ENCODE assay signal across 20 cellular contexts in genomic region chr9:90046317-90046861, GRCh38.
A peak's percentile ranks its signal among the peaks of the same experiment; 100 is the strongest.
DNase-seq lines count a peak whose midpoint lies in the region; ATAC-seq, FAIRE-seq and TF ChIP-seq lines count a peak whose summit lies in the region.
"Had no signal": no experiment of that assay in that cellular context is flagged by ENCODE, and none has a peak within 500 bp of the region (broad histone marks: within the 10 kb centered on the region; RNA-seq: fewer than 3 reads in every experiment).

No MANE protein-coding gene starts in this region.

- CTCF ChIA-PET in activated CD4-positive, alpha-beta T cell treated with anti-CD3 and anti-CD28 coated beads for 36 hours (lab: Charles Lee) = no interaction called here
- CTCF ChIA-PET in activated naive CD4-positive, alpha-beta T cell treated with anti-CD3 and anti-CD28 coated beads, Interleukin-2, amount 10 ng/mL, durations not matched to agents 7 days and 5 days (lab: Charles Lee) = interaction anchor here (1.3 kb wide), 1 partner anchor 453 kb away, joined by 3 read pairs; no protein-coding TSS in a partner anchor

- no peaks in the 10 kb centered on the region for H3K79me1 ChIP-seq in neuronal stem cell (ENCODE audit: low read depth, low read length)

- H3K18ac ChIP-seq in neuronal stem cell (ENCODE audit: low read length) = no peak overlapping the region

- no peak overlapping the region for H3K23ac ChIP-seq in neuronal stem cell (ENCODE audit: low read depth, low read length, poor library complexity)

- H3K27me3 ChIP-seq in neuronal stem cell (ENCODE audit: control insufficient read depth in 3 of 3, insufficient read depth in 3 of 3, low read depth in 1 of 3, low read length in 3 of 3) = no peaks in the 10 kb centered on the region
- H3K27me3 ChIP-seq: BLaER1 had no signal

- peak overlapping the region; percentile 12 for H2AK5ac ChIP-seq in neuronal stem cell (ENCODE audit: low read depth, low read length)

- intact Hi-C loops in activated CD4-positive, alpha-beta T cell treated with anti-CD3 and anti-CD28 coated beads for 36 hours (cut with DNase I, micrococcal nuclease) = no loop called here

- no peaks in the 10 kb centered on the region for H3K36me3 ChIP-seq in neuronal stem cell (replicated peaks in 1 of 2; ENCODE audit: control insufficient read depth in 2 of 2, insufficient read depth in 2 of 2, low read length in 2 of 2)
- H3K36me3 ChIP-seq: BLaER1 had no signal

- H3K9ac ChIP-seq in neuronal stem cell (ENCODE audit: low read depth, low read length, poor library complexity) = no peak overlapping the region
- H3K9ac ChIP-seq: BLaER1 had no signal

- peaks cover 1% of the 10 kb centered on the region for H3K27me3 Mint-ChIP-seq in activated CD4-positive, alpha-beta T cell treated with anti-CD3 and anti-CD28 coated beads for 36 hours
- H3K27me3 Mint-ChIP-seq in activated naive CD4-positive, alpha-beta T cell treated with anti-CD3 and anti-CD28 coated beads, Interleukin-2, amount 10 ng/mL, durations not matched to agents 7 days and 5 days = peaks cover 11% of the 10 kb centered on the region

- H2BK12ac ChIP-seq in neuronal stem cell (ENCODE audit: low read length) = no peak overlapping the region

- no peak overlapping the region for H2BK120ac ChIP-seq in neuronal stem cell (ENCODE audit: low read depth, low read length)

- peaks cover 0 to 1% of the 10 kb centered on the region in 2 donors for H3K4me1 ChIP-seq in neuronal stem cell (ENCODE audit: control insufficient read depth in 2 of 2, insufficient read depth in 1 of 2, low read depth in 1 of 2, low read length in 2 of 2)
- H3K4me1 ChIP-seq: BLaER1 had no signal

- no peak overlapping the region for H3K4ac ChIP-seq in neuronal stem cell (ENCODE audit: low read length)

- no peak overlapping the region for H3K4me3 ChIP-seq in neuronal stem cell (ENCODE audit: low read length in 2 of 2)
- H3K4me3 ChIP-seq: BLaER1 had no signal

- no peak overlapping the region for H3K4me2 ChIP-seq in neuronal stem cell (ENCODE audit: insufficient read depth, low read length, poor library complexity, severe bottlenecking)
- H3K4me2 ChIP-seq: BLaER1 had no signal

- H4K8ac ChIP-seq in neuronal stem cell (ENCODE audit: low read depth, low read length) = no peak overlapping the region

- no peak overlapping the region for H3K27ac Mint-ChIP-seq in activated CD4-positive, alpha-beta T cell treated with anti-CD3 and anti-CD28 coated beads for 36 hours
- H3K27ac Mint-ChIP-seq in activated naive CD4-positive, alpha-beta T cell treated with anti-CD3 and anti-CD28 coated beads, Interleukin-2, amount 10 ng/mL, durations not matched to agents 7 days and 5 days = no peak overlapping the region
- H3K27ac Mint-ChIP-seq: CD8-positive, alpha-beta T cell; HFFc6 had no signal

- H3K9me3 Mint-ChIP-seq in activated CD4-positive, alpha-beta T cell treated with anti-CD3 and anti-CD28 coated beads for 36 hours (ENCODE audit: low read depth) = no peaks in the 10 kb centered on the region
- H3K9me3 Mint-ChIP-seq in activated naive CD4-positive, alpha-beta T cell treated with anti-CD3 and anti-CD28 coated beads, Interleukin-2, amount 10 ng/mL, durations not matched to agents 7 days and 5 days = no peaks in the 10 kb centered on the region

- no peak overlapping the region for H3K14ac ChIP-seq in neuronal stem cell (ENCODE audit: low read length)

- H2BK15ac ChIP-seq in neuronal stem cell (ENCODE audit: low read length) = no peak overlapping the region

- no peak overlapping the region for H4K91ac ChIP-seq in neuronal stem cell (ENCODE audit: low read depth, low read length, poor library complexity)

- FAIRE-seq in GM12891 (lab: Jason Lieb, UNC) = no peak
- FAIRE-seq: H54 had no signal

- no peak overlapping the region for H3K4me3 Mint-ChIP-seq in activated CD4-positive, alpha-beta T cell treated with anti-CD3 and anti-CD28 coated beads for 36 hours
- H3K4me3 Mint-ChIP-seq in activated naive CD4-positive, alpha-beta T cell treated with anti-CD3 and anti-CD28 coated beads, Interleukin-2, amount 10 ng/mL, durations not matched to agents 7 days and 5 days = no peak overlapping the region
- H3K4me3 Mint-ChIP-seq: CD8-positive, alpha-beta T cell; HFFc6 had no signal

- no peaks in the 10 kb centered on the region for H3K36me3 Mint-ChIP-seq in activated CD4-positive, alpha-beta T cell treated with anti-CD3 and anti-CD28 coated beads for 36 hours (ENCODE audit: low read depth)
- H3K36me3 Mint-ChIP-seq in activated naive CD4-positive, alpha-beta T cell treated with anti-CD3 and anti-CD28 coated beads, Interleukin-2, amount 10 ng/mL, durations not matched to agents 7 days and 5 days = no peaks in the 10 kb centered on the region
- H3K36me3 Mint-ChIP-seq: CD8-positive, alpha-beta T cell had no signal

- H3K4me1 Mint-ChIP-seq in activated CD4-positive, alpha-beta T cell treated with anti-CD3 and anti-CD28 coated beads for 36 hours = peaks cover 12% of the 10 kb centered on the region
- peaks cover 4% of the 10 kb centered on the region for H3K4me1 Mint-ChIP-seq in activated naive CD4-positive, alpha-beta T cell treated with anti-CD3 and anti-CD28 coated beads, Interleukin-2, amount 10 ng/mL, durations not matched to agents 7 days and 5 days

- no peaks in the 10 kb centered on the region for H3K9me3 ChIP-seq in neuronal stem cell (replicated peaks in 1 of 2; ENCODE audit: control insufficient read depth in 2 of 2, insufficient read depth in 1 of 2, low read depth in 1 of 2, low read length in 2 of 2)
- H3K9me3 ChIP-seq: BLaER1 had no signal

- H3K27ac ChIP-seq in neuronal stem cell (replicated peaks; ENCODE audit: low read length) = no peak overlapping the region
- H3K27ac ChIP-seq: BLaER1, RWPE1 had no signal

- TF ChIP-seq POLR2A in GM12891 (IDR thresholded peaks at IDR 0.05; ENCODE audit: low read depth, low read length) = no peak

- no peak overlapping the region for H2BK5ac ChIP-seq in neuronal stem cell (ENCODE audit: low read length)

- no peak for ATAC-seq in activated CD4-positive, alpha-beta T cell treated with anti-CD3 and anti-CD28 coated beads for 36 hours
- ATAC-seq: CD8-positive, alpha-beta T cell had no signal

- WGBS in neuronal stem cell (ENCODE audit: extremely low coverage in 2 of 2, insufficient read length in 2 of 2, insufficient replicate concordance in 1 of 2), 2 donors = no CpG with 5 or more reads among the region's 7 CpGs

- H2AFZ ChIP-seq in neuronal stem cell (ENCODE audit: low read length) = no peak overlapping the region

- DNase-seq in activated CD4-positive, alpha-beta T cell treated with anti-CD3 and anti-CD28 coated beads for 36 hours = peak; percentile 47
- no peak for DNase-seq in activated CD4-positive, alpha-beta T cell treated with anti-CD3 and anti-CD28 coated beads for 4 hours
- peak; percentile 17 for DNase-seq in activated naive CD4-positive, alpha-beta T cell treated with Interleukin-2 at 50 U/mL for 16 hours
- DNase-seq in activated naive CD4-positive, alpha-beta T cell treated with anti-CD3 and anti-CD28 coated beads, Interleukin-2, amount 10 ng/mL, durations not matched to agents 7 days and 5 days = no peak
- no peak for DNase-seq in neuronal stem cell (ENCODE audit: low spot score)
- DNase-seq in superior temporal gyrus (ENCODE audit: extremely low spot score) = peak; percentile 21
- no peak for DNase-seq in RKO (ENCODE audit: low spot score)
- DNase-seq in GM12891 (ENCODE audit: insufficient read length, low spot score) = no peak
- DNase-seq: CD8-positive, alpha-beta T cell; DMS79; HFFc6; KBM-7; NCI-H1417 treated with DMSO at 0.1 percent for 48 hours; NCI-H1930; NCI-H446; NCI-H748 treated with DMSO at 0.1 percent for 48 hours; OCI-M1 had no signal

- POLR2A ChIA-PET in activated CD4-positive, alpha-beta T cell treated with anti-CD3 and anti-CD28 coated beads for 36 hours (lab: Charles Lee) = no interaction called here

TF ChIP-seq in GM12891, 5 proteins besides CTCF, POLR2A, EP300 and RAD21:
- TF ChIP-seq POU2F2 (IDR thresholded peaks at IDR 0.05; ENCODE audit: low read depth, low read length) (no peak), TAF1 (IDR thresholded peaks at IDR 0.05; ENCODE audit: low read depth, low read length) (no peak), SPI1 (IDR thresholded peaks at IDR 0.05; ENCODE audit: low read depth, low read length) (no peak), PAX5 (IDR thresholded peaks at IDR 0.05; ENCODE audit: insufficient read depth, low read length, severe bottlenecking) (no peak), POLR2AphosphoS5 (IDR thresholded peaks at IDR 0.05; ENCODE audit: low read depth, low read length) (no peak)

Comparison
In these comparisons a context has a peak if more than half of its experiments do, and no peak if none do; other contexts are left out.
1. DNase-seq: peak in activated CD4-positive, alpha-beta T cell treated with anti-CD3 and anti-CD28 coated beads for 36 hours (single experiment), activated naive CD4-positive, alpha-beta T cell treated with Interleukin-2 at 50 U/mL for 16 hours (single experiment) and superior temporal gyrus (single experiment); none in activated CD4-positive, alpha-beta T cell treated with anti-CD3 and anti-CD28 coated beads for 4 hours (0 of 2), activated naive CD4-positive, alpha-beta T cell treated with anti-CD3 and anti-CD28 coated beads, Interleukin-2, amount 10 ng/mL, durations not matched to agents 7 days and 5 days (single experiment), neuronal stem cell (single experiment), RKO (single experiment) and GM12891 (single experiment).